ENCODE assay signal across 9 cellular contexts in the genomic region with DNA sequence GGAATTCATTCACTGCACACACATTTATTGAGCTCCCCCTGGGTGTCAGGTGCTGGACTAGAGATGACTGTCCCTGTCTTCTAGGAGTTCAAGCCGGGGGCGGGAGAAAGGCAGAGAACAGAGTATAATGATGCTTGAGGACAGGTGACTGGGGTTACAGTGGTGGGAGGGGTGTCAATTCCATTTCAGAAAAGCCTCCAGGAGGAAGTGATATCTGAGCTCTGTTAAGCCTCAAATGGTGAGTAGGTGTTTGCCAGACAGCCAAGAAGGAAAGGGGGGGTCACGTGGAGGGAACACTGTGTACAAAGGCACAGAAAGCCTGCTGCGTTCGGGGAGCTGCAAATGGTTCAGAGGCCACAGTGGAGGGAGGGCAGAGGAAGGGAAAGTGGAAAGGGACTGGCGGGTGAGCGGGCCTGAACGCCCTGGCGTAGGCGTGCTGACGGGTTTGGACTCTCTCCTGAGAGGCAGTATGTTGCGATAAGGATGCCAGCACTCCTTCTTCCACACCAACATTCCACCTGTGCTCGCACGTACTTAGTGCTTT. TPM values are rescaled to one million over a fixed set of nuclear protein-coding genes. Genes with fewer than 3 reads are reported as not detected.
DNase-seq lines count a peak whose midpoint lies in the region; ATAC-seq and TF ChIP-seq lines count a peak whose summit lies in the region.
"Had no signal": no experiment of that assay in that cellular context is flagged by ENCODE, and none has a peak within 500 bp of the region (broad histone marks: within the 10 kb centered on the region; RNA-seq: fewer than 3 reads in every experiment).

No MANE protein-coding gene starts in this region.

- DNase-seq in natural killer cell treated with Interleukin-12 subunit alpha and Interleukin-12 subunit beta and Interleukin-15 and Interleukin-18, amount 100 ng/mL, for 72 hours (ENCODE audit: low spot score) = peak; percentile 55
- DNase-seq in natural killer cell = no peak
- DNase-seq in brain microvascular endothelial cell = no peak
- DNase-seq in medulla oblongata (ENCODE audit: extremely low spot score) = peak; percentile 37
- no peak for DNase-seq in effector CD8-positive, alpha-beta T cell (lab: John Stamatoyannopoulos, UW)

- no peaks in the 10 kb centered on the region for H3K9me3 Mint-ChIP-seq in natural killer cell treated with Interleukin-12 subunit alpha and Interleukin-12 subunit beta and Interleukin-15 and Interleukin-18, amount 100 ng/mL, for 72 hours
- H3K9me3 Mint-ChIP-seq in natural killer cell = no peaks in the 10 kb centered on the region

- H3K27ac ChIP-seq in brain microvascular endothelial cell = no peak overlapping the region

- intact Hi-C loops in natural killer cell (cut with micrococcal nuclease) = no loop called here

- in situ Hi-C loops in brain microvascular endothelial cell (cut with HindIII; ENCODE audit: low pct_ligation_motif_present, low sequenced_read_pairs) = no loop called here

- peaks cover 4% of the 10 kb centered on the region for H3K27me3 ChIP-seq in brain microvascular endothelial cell (replicated peaks)

- TF ChIP-seq CTCF in natural killer cell (IDR thresholded peaks at IDR 0.05) = no peak
- TF ChIP-seq CTCF in brain microvascular endothelial cell (IDR thresholded peaks at IDR 0.05; ENCODE audit: low read depth, low read length, missing control alignments) = peak; percentile 15

- no peaks in the 10 kb centered on the region for H3K36me3 Mint-ChIP-seq in natural killer cell treated with Interleukin-12 subunit alpha and Interleukin-12 subunit beta and Interleukin-15 and Interleukin-18, amount 100 ng/mL, for 72 hours
- no peaks in the 10 kb centered on the region for H3K36me3 Mint-ChIP-seq in natural killer cell

- H3K4me3 ChIP-seq in brain microvascular endothelial cell (ENCODE audit: low read depth, low read length) = no peak overlapping the region

- H3K4me1 Mint-ChIP-seq in natural killer cell treated with Interleukin-12 subunit alpha and Interleukin-12 subunit beta and Interleukin-15 and Interleukin-18, amount 100 ng/mL, for 72 hours (ENCODE audit: low read depth in 2 of 2) = peaks cover 4 to 21% of the 10 kb centered on the region in 2 donors
- H3K4me1 Mint-ChIP-seq in natural killer cell = peaks cover 0 to 22% of the 10 kb centered on the region in 2 donors

- no peak for ATAC-seq in natural killer cell treated with Interleukin-12 subunit alpha and Interleukin-12 subunit beta and Interleukin-15 and Interleukin-18, amount 100 ng/mL, for 72 hours
- ATAC-seq in natural killer cell (no peak), GM21717 (IDR thresholded peaks at IDR 0.05; ENCODE audit: unreplicated experiment) (no peak), HG02938 (IDR thresholded peaks at IDR 0.05; ENCODE audit: unreplicated experiment) (no peak), GM19397 (IDR thresholded peaks at IDR 0.05; ENCODE audit: unreplicated experiment) (no peak)

- no peak overlapping the region for H3K27ac Mint-ChIP-seq in natural killer cell treated with Interleukin-12 subunit alpha and Interleukin-12 subunit beta and Interleukin-15 and Interleukin-18, amount 100 ng/mL, for 72 hours
- H3K27ac Mint-ChIP-seq in natural killer cell = no peak overlapping the region

- H3K4me3 Mint-ChIP-seq in natural killer cell treated with Interleukin-12 subunit alpha and Interleukin-12 subunit beta and Interleukin-15 and Interleukin-18, amount 100 ng/mL, for 72 hours = no peak overlapping the region
- H3K4me3 Mint-ChIP-seq in natural killer cell = no peak overlapping the region

- H3K27me3 Mint-ChIP-seq in natural killer cell treated with Interleukin-12 subunit alpha and Interleukin-12 subunit beta and Interleukin-15 and Interleukin-18, amount 100 ng/mL, for 72 hours = peaks cover 13 to 14% of the 10 kb centered on the region in 2 donors
- peaks cover 5 to 15% of the 10 kb centered on the region in 2 donors for H3K27me3 Mint-ChIP-seq in natural killer cell (ENCODE audit: low read depth in 2 of 2)

- H3K36me3 ChIP-seq in brain microvascular endothelial cell (replicated peaks) = no peaks in the 10 kb centered on the region

RNA-seq across cellular contexts. Expression of a gene that starts 9.7 kb away (rescaled TPM):
- total RNA-seq in natural killer cell treated with Interleukin-12 subunit alpha and Interleukin-12 subunit beta and Interleukin-15 and Interleukin-18, amount 100 ng/mL, for 72 hours = not detected
- not detected for total RNA-seq in natural killer cell
- total RNA-seq: NCI-H460 had no signal

Comparison
In these comparisons a context has a peak if more than half of its experiments do, and no peak if none do; other contexts are left out.
1. DNase-seq: peak in natural killer cell treated with Interleukin-12 subunit alpha and Interleukin-12 subunit beta and Interleukin-15 and Interleukin-18, amount 100 ng/mL, for 72 hours (single experiment) and medulla oblongata (single experiment); none in natural killer cell (single experiment), brain microvascular endothelial cell (single experiment) and effector CD8-positive, alpha-beta T cell (single experiment).